Comparison of ENCODE assay signal across 9 cellular contexts in genomic region chr12:121955258-121956040, GRCh38. TPM values are rescaled to one million over a fixed set of nuclear protein-coding genes. Genes with fewer than 3 reads are reported as not detected.
DNase-seq lines count a peak whose midpoint lies in the region; ATAC-seq and TF ChIP-seq lines count a peak whose summit lies in the region.
"Had no signal": no experiment of that assay in that cellular context is flagged by ENCODE, and none has a peak within 500 bp of the region (broad histone marks: within the 10 kb centered on the region; RNA-seq: fewer than 3 reads in every experiment).

No MANE protein-coding gene starts in this region.

- TF ChIP-seq CTCF in GM12873 (IDR thresholded peaks at IDR 0.05; ENCODE audit: insufficient read depth, low read depth, low read length, missing control alignments) (peak; percentile 61), PC-3 (conservative IDR thresholded peaks at IDR 0.05; ENCODE audit: low read depth, low read length) (peak; percentile 91), retinal pigment epithelial cell (conservative IDR thresholded peaks at IDR 0.05; ENCODE audit: low read depth, low read length) (peak; percentile 71)

- no peak overlapping the region for H2AFZ ChIP-seq in PC-3 (ENCODE audit: low read length)

- peak; percentile 67 for DNase-seq in PC-3
- peak; percentile 37 for DNase-seq in fibroblast of peridontal ligament (ENCODE audit: extremely low read depth)
- DNase-seq in retinal pigment epithelial cell (ENCODE audit: low read depth): no peak
- no peak for DNase-seq in NCI-H345 treated with DMSO at 0.1 percent for 48 hours (lab: John Stamatoyannopoulos, UW; ENCODE audit: unreplicated experiment)
- DNase-seq: activated effector memory CD4-positive, alpha-beta T cell treated with Interleukin-2 at 50 U/mL for 16 hours had no signal

- no TSS peak for BruUV-seq in PC-3 (replicated peaks; lab: Mats Ljungman, UMichigan)

- peak; percentile 52 for ATAC-seq in PC-3
- no peak for ATAC-seq in GM19463 (IDR thresholded peaks at IDR 0.05; ENCODE audit: unreplicated experiment)
- no peak for ATAC-seq in HG02798 (IDR thresholded peaks at IDR 0.05; ENCODE audit: poor library complexity, unreplicated experiment)
- ATAC-seq in HG02623 (IDR thresholded peaks at IDR 0.05; ENCODE audit: unreplicated experiment): no peak

- intact Hi-C loops in PC-3 (cut with micrococcal nuclease): loop anchor here (1.0 kb wide), 1 partner anchor 68 kb away; no protein-coding TSS in a partner anchor

- POLR2A ChIA-PET in PC-3 (lab: Charles Lee; ENCODE audit: unreplicated experiment): no interaction called here

- H3K79me2 ChIP-seq in PC-3 (ENCODE audit: low read length): no peaks in the 10 kb centered on the region

- no peak overlapping the region for H3K4me2 ChIP-seq in PC-3 (ENCODE audit: low read length)

- CTCF ChIA-PET in PC-3 (lab: Charles Lee): interaction anchor here (0.6 kb wide), 1 partner anchor 44 kb away, joined by 3 read pairs; no protein-coding TSS in a partner anchor

- no peaks in the 10 kb centered on the region for H3K9me3 ChIP-seq in PC-3 (ENCODE audit: low read length)

- no peaks in the 10 kb centered on the region for H3F3A ChIP-seq in PC-3 (ENCODE audit: low read length, unreplicated experiment)

- H3K27ac ChIP-seq in PC-3 (ENCODE audit: low read length): no peak overlapping the region

- peaks cover 6% of the 10 kb centered on the region; the same call in 1 of the 2 replicates for H3K4me1 ChIP-seq in PC-3 (ENCODE audit: insufficient read depth, low read length)

- no peaks in the 10 kb centered on the region for H3K27me3 ChIP-seq in PC-3 (ENCODE audit: low read length)

- no peak overlapping the region for H3K9ac ChIP-seq in PC-3 (ENCODE audit: low read length)

- H3K36me3 ChIP-seq in PC-3 (ENCODE audit: low read depth, low read length): no peaks in the 10 kb centered on the region

- H3K4me3 ChIP-seq in PC-3 (ENCODE audit: low read length) (no peak overlapping the region), retinal pigment epithelial cell (ENCODE audit: low read length) (no peak overlapping the region)

- no peaks in the 10 kb centered on the region for H3K9me2 ChIP-seq in PC-3 (replicated peaks; ENCODE audit: low read length)

- H4K20me1 ChIP-seq in PC-3 (ENCODE audit: low read length): no peaks in the 10 kb centered on the region

RNA-seq across cellular contexts. Expression of gene CFAP251, which starts 37.1 kb away (rescaled TPM):
- total RNA-seq in PC-3 (2014; rRNA removed): 3.2 and 11.5 TPM in 2 replicates

Comparison
In these comparisons a context has a peak if more than half of its experiments do, and no peak if none do; other contexts are left out.
1. DNase-seq: peak in PC-3 (single experiment) and fibroblast of peridontal ligament (single experiment); none in retinal pigment epithelial cell (single experiment) and NCI-H345 treated with DMSO at 0.1 percent for 48 hours (single experiment).
2. Peak in every context shown above with its lines, with median percentiles within 50 percentile points of each other: CTCF ChIP-seq.